10 cellular contexts compared by ENCODE assay signal in the genomic region with DNA sequence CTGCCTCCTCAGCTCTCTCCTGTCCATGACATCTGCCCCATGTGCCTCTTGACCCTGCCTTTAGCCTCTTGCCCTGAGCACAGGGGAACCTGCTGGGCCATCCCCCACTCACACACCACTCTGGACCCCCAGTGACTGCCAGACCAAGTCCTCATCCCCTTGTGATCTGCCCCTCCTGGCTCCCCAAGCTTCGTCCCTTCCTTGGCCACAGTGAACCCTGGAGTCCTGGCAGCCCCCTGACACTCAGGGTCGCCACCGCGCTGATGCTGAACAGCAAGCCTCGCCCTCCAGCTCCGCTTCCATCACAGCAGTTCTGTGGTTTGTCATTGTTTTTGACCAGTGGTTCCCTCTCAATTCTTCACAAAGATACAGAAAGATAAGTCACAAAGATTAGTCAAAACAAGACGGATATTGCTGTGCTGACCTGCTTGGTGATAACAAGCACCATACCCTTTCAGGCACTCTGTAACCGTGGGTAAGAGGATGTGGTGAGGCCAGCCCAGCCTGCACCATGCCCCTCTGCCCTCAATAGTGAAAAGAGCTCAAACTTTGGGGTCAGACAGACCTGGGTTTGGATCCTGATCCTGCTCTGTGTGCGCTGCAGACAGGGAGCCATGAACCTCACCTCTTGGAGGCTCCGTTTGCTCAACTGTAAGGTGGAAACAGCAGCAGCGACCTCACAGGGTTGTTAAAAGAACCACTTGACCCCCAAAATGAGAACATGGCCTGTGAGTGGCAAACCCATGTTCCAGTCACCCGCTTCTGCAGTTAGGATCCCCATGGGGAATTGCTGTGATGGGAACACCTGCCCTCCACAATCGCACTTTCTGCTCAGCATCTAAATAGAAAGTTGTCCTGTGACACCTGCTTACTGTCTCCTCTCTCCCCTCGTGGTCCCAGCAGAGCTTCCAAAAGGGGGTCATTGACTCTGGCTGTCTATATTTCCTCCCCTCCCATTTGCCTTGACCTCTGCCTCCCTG.
DNase-seq lines count a peak whose midpoint lies in the region; ATAC-seq lines count a peak whose summit lies in the region.
"Had no signal": no experiment of that assay in that cellular context is flagged by ENCODE, and none has a peak within 500 bp of the region (broad histone marks: within the 10 kb centered on the region; RNA-seq: fewer than 3 reads in every experiment).

No MANE protein-coding gene starts in this region.

- H3K4me1 Mint-ChIP-seq in activated T-cell treated with anti-CD3 and anti-CD28 coated beads, Interleukin-2, amount 50 U/mL, for 4 hours (ENCODE audit: low read depth): peaks cover 33% of the 10 kb centered on the region
- peaks cover 58% of the 10 kb centered on the region for H3K4me1 Mint-ChIP-seq in activated CD8-positive, alpha-beta memory T cell treated with anti-CD3 and anti-CD28 coated beads, Interleukin-2, amount 10 ng/mL, durations not matched to agents 7 days and 5 days
- H3K4me1 Mint-ChIP-seq in stimulated activated memory B cell treated with anti-CD40 and anti-IgM and Interleukin-4, amounts not matched to agents 10 μg/mL and 1 μg/mL and 100 μg/mL, for 72 hours: peaks cover 6% of the 10 kb centered on the region

- H3K27ac Mint-ChIP-seq in activated CD8-positive, alpha-beta memory T cell treated with anti-CD3 and anti-CD28 coated beads, Interleukin-2, amount 10 ng/mL, durations not matched to agents 7 days and 5 days: peak overlapping the region; percentile 85
- no peak overlapping the region for H3K27ac Mint-ChIP-seq in stimulated activated memory B cell treated with anti-CD40 and anti-IgM and Interleukin-4, amounts not matched to agents 10 μg/mL and 1 μg/mL and 100 μg/mL, for 72 hours

- H3K27me3 Mint-ChIP-seq in activated T-cell treated with anti-CD3 and anti-CD28 coated beads, Interleukin-2, amount 50 U/mL, for 4 hours (ENCODE audit: low read depth): peaks cover 7% of the 10 kb centered on the region
- peaks cover 89% of the 10 kb centered on the region for H3K27me3 Mint-ChIP-seq in activated CD8-positive, alpha-beta memory T cell treated with anti-CD3 and anti-CD28 coated beads, Interleukin-2, amount 10 ng/mL, durations not matched to agents 7 days and 5 days
- H3K27me3 Mint-ChIP-seq in stimulated activated memory B cell treated with anti-CD40 and anti-IgM and Interleukin-4, amounts not matched to agents 10 μg/mL and 1 μg/mL and 100 μg/mL, for 72 hours: peaks cover 14% of the 10 kb centered on the region

- no peaks in the 10 kb centered on the region for H3K36me3 Mint-ChIP-seq in activated T-cell treated with anti-CD3 and anti-CD28 coated beads, Interleukin-2, amount 50 U/mL, for 4 hours (ENCODE audit: insufficient read depth)
- H3K36me3 Mint-ChIP-seq in activated CD8-positive, alpha-beta memory T cell treated with anti-CD3 and anti-CD28 coated beads, Interleukin-2, amount 10 ng/mL, durations not matched to agents 7 days and 5 days: peaks cover 9% of the 10 kb centered on the region
- no peaks in the 10 kb centered on the region for H3K36me3 Mint-ChIP-seq in stimulated activated memory B cell treated with anti-CD40 and anti-IgM and Interleukin-4, amounts not matched to agents 10 μg/mL and 1 μg/mL and 100 μg/mL, for 72 hours

- DNase-seq in activated T-cell treated with anti-CD3 and anti-CD28 coated beads, Interleukin-2, amount 50 U/mL, for 4 hours: no peak
- no peak for DNase-seq in activated T-cell treated with anti-CD3 and anti-CD28 coated beads for 4 hours
- peak; percentile 88 for DNase-seq in activated CD8-positive, alpha-beta memory T cell treated with anti-CD3 and anti-CD28 coated beads, Interleukin-2, amount 10 ng/mL, durations not matched to agents 7 days and 5 days
- no peak for DNase-seq in NCI-H526 treated with DMSO at 0.1 percent for 48 hours (lab: John Stamatoyannopoulos, UW)
- DNase-seq in AG08396 (ENCODE audit: low spot score): no peak
- no peak for DNase-seq in SIG-M5 treated with dmso at 0.1 percent for 504 hours (lab: John Stamatoyannopoulos, UW; ENCODE audit: unreplicated experiment)
- DNase-seq: AML-193; effector CD4-positive, alpha-beta T cell had no signal

- no peaks in the 10 kb centered on the region for H3K9me3 Mint-ChIP-seq in activated T-cell treated with anti-CD3 and anti-CD28 coated beads, Interleukin-2, amount 50 U/mL, for 4 hours
- no peaks in the 10 kb centered on the region for H3K9me3 Mint-ChIP-seq in activated CD8-positive, alpha-beta memory T cell treated with anti-CD3 and anti-CD28 coated beads, Interleukin-2, amount 10 ng/mL, durations not matched to agents 7 days and 5 days (ENCODE audit: low read depth)
- no peaks in the 10 kb centered on the region for H3K9me3 Mint-ChIP-seq in stimulated activated memory B cell treated with anti-CD40 and anti-IgM and Interleukin-4, amounts not matched to agents 10 μg/mL and 1 μg/mL and 100 μg/mL, for 72 hours

- peak overlapping the region; percentile 50 for H3K4me3 Mint-ChIP-seq in activated T-cell treated with anti-CD3 and anti-CD28 coated beads, Interleukin-2, amount 50 U/mL, for 4 hours
- peak overlapping the region; percentile 38 for H3K4me3 Mint-ChIP-seq in activated CD8-positive, alpha-beta memory T cell treated with anti-CD3 and anti-CD28 coated beads, Interleukin-2, amount 10 ng/mL, durations not matched to agents 7 days and 5 days
- H3K4me3 Mint-ChIP-seq in stimulated activated memory B cell treated with anti-CD40 and anti-IgM and Interleukin-4, amounts not matched to agents 10 μg/mL and 1 μg/mL and 100 μg/mL, for 72 hours: no peak overlapping the region

- CTCF ChIA-PET in activated CD8-positive, alpha-beta memory T cell treated with anti-CD3 and anti-CD28 coated beads, Interleukin-2, amount 10 ng/mL, durations not matched to agents 7 days and 5 days (lab: Charles Lee): interaction anchor here (0.5 to 2.1 kb wide), 8 partner anchors 17 to 279 kb away, joined by 3 to 8 read pairs (median 4); no protein-coding TSS in a partner anchor

- peak; percentile 90 to 91 for ATAC-seq in activated T-cell treated with anti-CD3 and anti-CD28 coated beads, Interleukin-2, amount 50 U/mL, for 4 hours
- peak; percentile 94 for ATAC-seq in HG02938 (IDR thresholded peaks at IDR 0.05; ENCODE audit: unreplicated experiment)
- ATAC-seq in activated CD8-positive, alpha-beta memory T cell treated with anti-CD3 and anti-CD28 coated beads, Interleukin-2, amount 10 ng/mL, durations not matched to agents 7 days and 5 days: peak; percentile 89
- ATAC-seq in stimulated activated memory B cell treated with anti-CD40 and anti-IgM and Interleukin-4, amounts not matched to agents 10 μg/mL and 1 μg/mL and 100 μg/mL, for 72 hours: peak; percentile 57
